Comparison of ENCODE assay signal across 30 cellular contexts in genomic region chr20:4189375-4189774, GRCh38. TPM values are rescaled to one million over a fixed set of nuclear protein-coding genes. Genes with fewer than 3 reads are reported as not detected.
"Had no signal": no experiment of that assay in that cellular context is flagged by ENCODE, and none has a peak within 500 bp of the region (broad histone marks: within the 10 kb centered on the region; RNA-seq: fewer than 3 reads in every experiment).

No MANE protein-coding gene starts in this region.

- H3K27ac ChIP-seq: neutrophil, pancreas, psoas muscle, right lobe of liver, skin epidermis, stomach, thoracic aorta, thyroid gland, tibial nerve, upper lobe of left lung, vagina had no signal

- H3K36me3 ChIP-seq: neutrophil, pancreas, right lobe of liver, thoracic aorta, thyroid gland, upper lobe of left lung had no signal

- ATAC-seq: naive thymus-derived CD8-positive, alpha-beta T cell; natural killer cell treated with Interleukin-12 subunit alpha and Interleukin-12 subunit beta and Interleukin-15 and Interleukin-18, amount 100 ng/mL, for 72 hours; pancreas; psoas muscle; right cardiac atrium; right lobe of liver; stimulated activated effector memory CD8-positive, alpha-beta T cell treated with anti-CD3 and anti-CD28 coated beads, Interleukin-12 subunit alpha, Interleukin-12 subunit beta, amount 100 ng/mL, for 72 hours; stimulated activated naive B cell treated with anti-CD40 and anti-IgM and Interleukin-4, amounts not matched to agents 10 μg/mL and 1 μg/mL and 100 μg/mL, for 72 hours had no signal

- H3K9me3 ChIP-seq: neutrophil, pancreas, psoas muscle, right lobe of liver, stomach, thoracic aorta, thyroid gland, tibial nerve, upper lobe of left lung, vagina had no signal

- H3K27me3 ChIP-seq: pancreas, right lobe of liver, stomach, thyroid gland, tibial nerve, upper lobe of left lung, vagina had no signal

- DNase-seq: naive B cell; naive thymus-derived CD8-positive, alpha-beta T cell; nephron progenitor cell; nucleus accumbens; pancreas; psoas muscle; right cardiac atrium; right lobe of liver; stimulated activated CD4-positive, alpha-beta T cell treated with anti-CD3 and anti-CD28 coated beads, Interleukin-15, amount 100 ng/mL, for 24 hours; stimulated activated CD4-positive, alpha-beta T cell treated with anti-CD3 and anti-CD28 coated beads, Interleukin-2, amount 100 ng/mL, for 24 hours; stimulated activated CD4-positive, alpha-beta T cell treated with anti-CD3 and anti-CD28 coated beads, Interleukin-2, amount 100 ng/mL, for 48 hours; stimulated activated CD4-positive, alpha-beta T cell treated with anti-CD3 and anti-CD28 coated beads, Interleukin-4, amount 100 ng/mL, for 24 hours; stimulated activated naive B cell treated with anti-CD40 and anti-IgM and Interleukin-4, amounts not matched to agents 10 μg/mL and 1 μg/mL and 100 μg/mL, for 72 hours; stimulated activated naive CD4-positive, alpha-beta T cell treated with Interleukin-2 at 50 U/mL for 16 hours; stomach; thyroid gland; trophoblast cell; upper lobe of left lung had no signal

- H3K4me2 ChIP-seq: smooth muscle cell had no signal

- FAIRE-seq: pancreas, urothelium cell line had no signal

- H3K4me3 ChIP-seq: pancreas, psoas muscle, right lobe of liver, skin epidermis, smooth muscle cell, stomach, thoracic aorta, thyroid gland, tibial nerve, upper lobe of left lung, vagina had no signal

- H3K4me1 ChIP-seq: pancreas, psoas muscle, right lobe of liver, stomach, thyroid gland, tibial nerve, upper lobe of left lung, vagina had no signal

RNA-seq across cellular contexts. Expression of gene ADRA1D, which starts 59.7 kb away (rescaled TPM):
- total RNA-seq: naive thymus-derived CD8-positive, alpha-beta T cell; natural killer cell treated with Interleukin-12 subunit alpha and Interleukin-12 subunit beta and Interleukin-15 and Interleukin-18, amount 100 ng/mL, for 72 hours; omental fat pad; progenitor cell of endocrine pancreas; smooth muscle cell; subcutaneous adipose tissue had no signal
- polyA plus RNA-seq: naive thymus-derived CD8-positive, alpha-beta T cell; smooth muscle cell had no signal
